ENCODE assay signal across 21 cellular contexts in the genomic region with DNA sequence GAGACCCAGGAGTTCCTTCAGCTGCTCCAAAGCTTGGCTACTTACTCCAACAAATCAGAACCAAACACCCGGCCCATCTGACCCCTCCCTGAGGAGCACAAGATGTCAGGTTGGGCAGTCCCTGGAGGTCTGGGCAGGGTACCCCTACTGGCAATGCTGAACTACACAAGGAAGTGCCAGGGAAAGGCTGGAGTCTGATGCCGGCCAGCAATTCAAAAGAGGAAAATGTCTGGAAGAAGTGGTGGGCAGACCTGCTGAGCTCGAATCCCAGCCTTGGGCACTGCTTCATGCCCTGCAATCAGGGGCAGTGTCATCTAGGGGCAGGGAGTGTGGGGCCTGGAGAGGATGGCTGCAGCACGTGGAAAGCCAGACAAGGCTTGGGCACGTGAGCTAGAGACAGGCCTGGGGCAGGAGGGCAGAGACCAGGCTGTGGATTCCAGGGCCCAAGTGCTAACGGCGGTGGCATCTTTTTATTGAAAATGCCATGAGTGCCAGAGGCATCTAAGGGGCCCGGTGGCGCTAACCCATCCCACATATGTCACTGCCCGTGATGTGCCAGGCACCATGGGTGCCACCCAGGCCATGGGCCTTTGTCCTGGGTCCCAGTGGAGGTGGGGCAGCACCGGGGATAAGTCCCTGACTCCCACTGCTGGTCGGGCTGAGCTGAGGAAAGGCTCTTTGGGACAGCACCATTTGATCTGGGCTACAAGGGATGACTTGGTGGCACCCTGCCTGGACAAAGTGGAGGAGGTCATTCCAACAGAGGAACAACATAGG.
DNase-seq lines count a peak whose midpoint lies in the region; ATAC-seq and TF ChIP-seq lines count a peak whose summit lies in the region.
"Had no signal": no experiment of that assay in that cellular context is flagged by ENCODE, and none has a peak within 500 bp of the region (broad histone marks: within the 10 kb centered on the region; RNA-seq: fewer than 3 reads in every experiment).

No MANE protein-coding gene starts in this region.

- H3K4me3 ChIP-seq in cardiac muscle cell, result no peak overlapping the region
- H3K4me3 ChIP-seq in heart right ventricle, result no peak overlapping the region
- no peak overlapping the region for H3K4me3 ChIP-seq in endodermal cell (ENCODE audit: low read length)
- H3K4me3 ChIP-seq in upper lobe of right lung, result no peak overlapping the region
- no peak overlapping the region for H3K4me3 ChIP-seq in foreskin fibroblast (ENCODE audit: low read depth in 1 of 2, low read length in 2 of 2)
- H3K4me3 ChIP-seq: colonic mucosa, esophagus squamous epithelium, gastrocnemius medialis, lung, Peyer's patch, smooth muscle cell, thoracic aorta had no signal

- DNase-seq in cardiac muscle cell (ENCODE audit: low read depth in 1 of 2, low spot score in 1 of 2) (no peak), heart right ventricle (no peak), endodermal cell (no peak), omental fat pad (ENCODE audit: low spot score) (peak; percentile 12), upper lobe of right lung (peak; percentile 51), retina (no peak), foreskin fibroblast (no peak)
- DNase-seq: activated CD4-positive, alpha-beta T cell treated with anti-CD3 and anti-CD28 coated beads for 48 hours; colonic mucosa; esophagus squamous epithelium; NCI-H1436 treated with DMSO at 0.1 percent for 48 hours; NCI-H526 had no signal

- 87 to 90% methylated on average over 12 of the region's 12 CpGs for WGBS in heart right ventricle, 2 donors
- 93 to 99% methylated on average over 10 to 12 of the region's 12 CpGs for WGBS in endodermal cell (ENCODE audit: insufficient coverage in 1 of 2, insufficient read length in 1 of 2), 2 experiments

- intact Hi-C loops in heart right ventricle (cut with DNase I) (loop anchor here in 1 of 10 donors (10.0 kb wide), 1 partner anchor 1262 kb away; no protein-coding TSS in a partner anchor), upper lobe of right lung (cut with DNase I) (no loop called here)

- no peak overlapping the region for H3K4me3 Mint-ChIP-seq in endodermal cell
- H3K4me3 Mint-ChIP-seq: activated T-helper 17 cell treated with anti-CD3 and anti-CD28 coated beads, Interleukin-2, amount 50 U/mL, for 72 hours; neural crest cell; T-helper 17 cell had no signal

- TF ChIP-seq CTCF in cardiac muscle cell (IDR thresholded peaks at IDR 0.05; ENCODE audit: low read depth, low read length), result no peak
- TF ChIP-seq CTCF in heart right ventricle (IDR thresholded peaks at IDR 0.05), result no peak
- peak; percentile 30 for TF ChIP-seq CTCF in endodermal cell (conservative IDR thresholded peaks at IDR 0.05)
- TF ChIP-seq CTCF in omental fat pad (IDR thresholded peaks at IDR 0.05), result no peak
- no peak for TF ChIP-seq CTCF in upper lobe of right lung (IDR thresholded peaks at IDR 0.05)
- TF ChIP-seq CTCF in foreskin fibroblast (IDR thresholded peaks at IDR 0.05; ENCODE audit: low read depth, low read length), result no peak

- H3K9me3 ChIP-seq in cardiac muscle cell (ENCODE audit: low read depth) (no peaks in the 10 kb centered on the region), heart right ventricle (no peaks in the 10 kb centered on the region), endodermal cell (ENCODE audit: control insufficient read depth, low read length) (no peaks in the 10 kb centered on the region), upper lobe of right lung (no peaks in the 10 kb centered on the region)
- H3K9me3 ChIP-seq: colonic mucosa, esophagus squamous epithelium, gastrocnemius medialis, Peyer's patch, thoracic aorta had no signal

- no peak for ATAC-seq in heart right ventricle
- ATAC-seq in omental fat pad (ENCODE audit: low FRiP score), result no peak
- ATAC-seq in upper lobe of right lung, result no peak
- ATAC-seq in HG03175 (IDR thresholded peaks at IDR 0.05; ENCODE audit: unreplicated experiment), result no peak
- ATAC-seq: activated T-helper 17 cell treated with anti-CD3 and anti-CD28 coated beads, Interleukin-2, amount 50 U/mL, for 72 hours; gastrocnemius medialis; T-helper 17 cell had no signal

- peak overlapping the region; percentile 4 for H3K27ac Mint-ChIP-seq in endodermal cell
- H3K27ac Mint-ChIP-seq: activated T-helper 17 cell treated with anti-CD3 and anti-CD28 coated beads, Interleukin-2, amount 50 U/mL, for 72 hours; T-helper 17 cell had no signal

- no peak overlapping the region for H3K9ac ChIP-seq in endodermal cell (ENCODE audit: extremely low read depth, low read length, poor library complexity, severe bottlenecking)

- H3K4me1 Mint-ChIP-seq in endodermal cell, result peaks cover 8% of the 10 kb centered on the region
- H3K4me1 Mint-ChIP-seq: activated T-helper 17 cell treated with anti-CD3 and anti-CD28 coated beads, Interleukin-2, amount 50 U/mL, for 72 hours; T-helper 17 cell had no signal

- H3K36me3 ChIP-seq in cardiac muscle cell (no peaks in the 10 kb centered on the region), heart right ventricle (peaks cover 0 to 28% (median 0%) of the 10 kb centered on the region in 9 donors), endodermal cell (ENCODE audit: control insufficient read depth, insufficient read depth, low read length) (no peaks in the 10 kb centered on the region), upper lobe of right lung (peaks cover 9% of the 10 kb centered on the region)
- H3K36me3 ChIP-seq: colonic mucosa, gastrocnemius medialis, Peyer's patch had no signal

- H3K27ac ChIP-seq in cardiac muscle cell (peak overlapping the region; percentile 70), heart right ventricle (no peak overlapping the region), endodermal cell (ENCODE audit: low read depth, low read length) (no peak overlapping the region), upper lobe of right lung (no peak overlapping the region)
- H3K27ac ChIP-seq: colonic mucosa, Peyer's patch, thoracic aorta had no signal

- no peaks in the 10 kb centered on the region for H3K36me3 Mint-ChIP-seq in endodermal cell (ENCODE audit: low read depth)

- no peaks in the 10 kb centered on the region for H3K9me3 Mint-ChIP-seq in endodermal cell
- H3K9me3 Mint-ChIP-seq: activated T-helper 17 cell treated with anti-CD3 and anti-CD28 coated beads, Interleukin-2, amount 50 U/mL, for 72 hours; neural crest cell had no signal

- H3K27me3 ChIP-seq in cardiac muscle cell (no peaks in the 10 kb centered on the region), heart right ventricle (no peaks in the 10 kb centered on the region), endodermal cell (ENCODE audit: control insufficient read depth, insufficient read depth, low read length, poor library complexity, severe bottlenecking) (no peaks in the 10 kb centered on the region), upper lobe of right lung (no peaks in the 10 kb centered on the region)
- H3K27me3 ChIP-seq: colonic mucosa, esophagus squamous epithelium, gastrocnemius medialis, Peyer's patch had no signal

- no peaks in the 10 kb centered on the region for H3K27me3 Mint-ChIP-seq in endodermal cell (ENCODE audit: insufficient read depth)
- H3K27me3 Mint-ChIP-seq: activated T-helper 17 cell treated with anti-CD3 and anti-CD28 coated beads, Interleukin-2, amount 50 U/mL, for 72 hours had no signal

- H3K4me1 ChIP-seq in cardiac muscle cell (ENCODE audit: low read depth) (peaks cover 44% of the 10 kb centered on the region), heart right ventricle (peaks cover 4 to 49% (median 18%) of the 10 kb centered on the region in 9 donors), endodermal cell (ENCODE audit: control insufficient read depth, insufficient read depth, low read length) (peaks cover 5% of the 10 kb centered on the region), upper lobe of right lung (peaks cover 10% of the 10 kb centered on the region)
- H3K4me1 ChIP-seq: colonic mucosa had no signal

Comparison
In these comparisons a context has a peak if more than half of its experiments do, and no peak if none do; other contexts are left out.
1. DNase-seq: peak in omental fat pad (single experiment) and upper lobe of right lung (single experiment); none in cardiac muscle cell (0 of 2), heart right ventricle (0 of 2), endodermal cell (single experiment), retina (single experiment) and foreskin fibroblast (0 of 2).